ENCODE assay signal across 28 cellular contexts in genomic region chr1:222923506-222923905, GRCh38.
"Had no signal": no experiment of that assay in that cellular context is flagged by ENCODE, and none has a peak within 500 bp of the region (broad histone marks: within the 10 kb centered on the region; RNA-seq: fewer than 3 reads in every experiment).

No MANE protein-coding gene starts in this region.

- H3K27me3 ChIP-seq: ovary, sigmoid colon, transverse colon had no signal

- H3K36me3 ChIP-seq: ovary, prostate gland, sigmoid colon, transverse colon had no signal

- H3K27ac ChIP-seq: prostate gland had no signal

- DNase-seq: activated CD4-positive, alpha-beta T cell treated with anti-CD3 and anti-CD28 coated beads for 1 hour; activated CD4-positive, alpha-beta T cell treated with anti-CD3 and anti-CD28 coated beads, Interleukin-2, amount 10 ng/mL, durations not matched to agents 7 days and 5 days; activated CD8-positive, alpha-beta T cell treated with anti-CD3 and anti-CD28 coated beads for 36 hours; activated naive CD8-positive, alpha-beta T cell treated with anti-CD3 and anti-CD28 coated beads, Interleukin-2, amount 50 U/mL, for 24 hours; activated T-cell treated with anti-CD3 and anti-CD28 coated beads, Interleukin-2, amount 50 U/mL, for 4 hours; anterior cingulate cortex; cortex of kidney; effector memory CD8-positive, alpha-beta T cell; erythroblast; foreskin fibroblast; head of caudate nucleus; hypothalamus; kidney glomerular epithelial cell; midbrain; naive thymus-derived CD4-positive, alpha-beta T cell; ovary; retina; sigmoid colon; stimulated activated CD4-positive, alpha-beta T cell treated with anti-CD3 and anti-CD28 coated beads, Interleukin-15, amount 100 ng/mL, for 24 hours; stimulated activated naive CD4-positive, alpha-beta T cell treated with Interleukin-2 at 50 U/mL for 16 hours; T-helper 17 cell; T1000; transverse colon had no signal

- H3K9me3 ChIP-seq: ovary, prostate gland, sigmoid colon, transverse colon had no signal

- ATAC-seq: activated CD8-positive, alpha-beta T cell treated with anti-CD3 and anti-CD28 coated beads for 36 hours; activated naive CD8-positive, alpha-beta T cell treated with anti-CD3 and anti-CD28 coated beads, Interleukin-2, amount 50 U/mL, for 24 hours; activated T-cell treated with anti-CD3 and anti-CD28 coated beads, Interleukin-2, amount 50 U/mL, for 4 hours; activated T-helper 17 cell treated with anti-CD3 and anti-CD28 coated beads, Interleukin-2, amount 50 U/mL, for 72 hours; effector memory CD8-positive, alpha-beta T cell; left lobe of liver; naive thymus-derived CD4-positive, alpha-beta T cell; SK-N-SH treated with all-trans-retinoic acid at 6 μM for 48 hours; T-helper 17 cell; WTC11 had no signal

- H3K4me3 ChIP-seq: ovary, prostate gland, sigmoid colon, transverse colon had no signal
